ENCODE assay signal across 24 cellular contexts in the genomic region with DNA sequence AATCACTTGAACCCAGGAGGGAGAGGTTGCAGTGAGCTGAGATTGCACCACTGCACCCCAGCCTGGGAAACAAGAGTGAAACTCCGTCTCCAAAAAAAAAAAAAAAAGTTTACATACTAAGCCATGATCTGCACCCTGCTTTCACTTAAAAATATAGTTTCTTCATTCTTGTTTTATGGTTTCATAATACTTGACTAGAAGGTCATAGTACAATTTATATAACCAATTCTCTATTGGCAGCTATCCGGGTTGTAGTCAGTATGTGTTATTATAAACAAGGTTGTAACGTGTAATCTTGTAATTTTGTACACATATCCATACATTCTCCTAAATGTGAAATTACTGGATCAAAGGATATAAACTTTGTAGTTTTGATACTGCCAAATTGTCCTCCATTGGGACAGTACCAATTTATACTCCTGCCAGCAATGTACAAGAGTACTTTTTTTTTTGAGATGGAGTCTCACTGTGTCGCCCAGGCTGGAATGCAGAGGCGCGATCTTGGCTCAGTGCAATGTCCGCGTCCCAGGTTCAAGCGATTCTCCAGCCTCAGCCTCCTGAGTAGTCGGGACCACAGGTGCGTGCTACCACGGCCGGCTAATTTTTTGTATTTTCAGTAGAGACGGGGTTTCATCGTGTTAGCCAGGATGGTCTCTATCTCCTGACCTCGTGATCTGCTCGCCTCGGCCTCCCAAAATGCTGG.
DNase-seq lines count a peak whose midpoint lies in the region; ATAC-seq, FAIRE-seq and TF ChIP-seq lines count a peak whose summit lies in the region.
"Had no signal": no experiment of that assay in that cellular context is flagged by ENCODE, and none has a peak within 500 bp of the region (broad histone marks: within the 10 kb centered on the region; RNA-seq: fewer than 3 reads in every experiment).

No MANE protein-coding gene starts in this region.

- DNase-seq in activated naive CD8-positive, alpha-beta T cell treated with anti-CD3 and anti-CD28 coated beads, Interleukin-2, amount 50 U/mL, for 24 hours = no peak
- no peak for DNase-seq in left lobe of liver (ENCODE audit: low spot score)
- peak; percentile 36 for DNase-seq in small intestine
- DNase-seq in CD8-positive, alpha-beta T cell = no peak
- no peak for DNase-seq in ureter (ENCODE audit: low spot score)
- DNase-seq in dermis blood vessel endothelial cell = no peak
- DNase-seq: DMS153, DND-41, H7, KG1, MG63, NCI-H1105 treated with DMSO at 0.1 percent for 48 hours, NCI-H146, NCI-H1930, NCI-H2107, NCI-H446, NCI-H524 treated with DMSO at 0.1 percent for 48 hours, NCI-H774, SJCRH30 had no signal

- H3K4me1 ChIP-seq in small intestine (ENCODE audit: control insufficient read depth in 2 of 2, insufficient read depth in 1 of 2, low read depth in 1 of 2, low read length in 1 of 2) = no peaks in the 10 kb centered on the region
- peaks cover 31% of the 10 kb centered on the region for H3K4me1 ChIP-seq in CD8-positive, alpha-beta T cell (ENCODE audit: insufficient read depth, low read length)

- no peaks in the 10 kb centered on the region for H3K27me3 ChIP-seq in small intestine (ENCODE audit: control insufficient read depth in 2 of 2, insufficient read depth in 2 of 2, low read length in 2 of 2)
- H3K27me3 ChIP-seq in CD8-positive, alpha-beta T cell (ENCODE audit: insufficient read depth, low read length) = no peaks in the 10 kb centered on the region
- H3K27me3 ChIP-seq: MG63, SJCRH30 had no signal

- FAIRE-seq in colon (lab: Jason Lieb, UNC) (peak; percentile 80), small intestine (lab: Jason Lieb, UNC) (no peak)
- FAIRE-seq: GM12892, GM19239, HTR-8/SVneo had no signal

- CTCF ChIA-PET in CD8-positive, alpha-beta T cell (lab: Charles Lee) = no interaction called here

- H3K36me3 ChIP-seq in small intestine (ENCODE audit: control insufficient read depth in 2 of 2, insufficient read depth in 2 of 2, low read length in 2 of 2) = no peaks in the 10 kb centered on the region
- peaks cover 6% of the 10 kb centered on the region for H3K36me3 ChIP-seq in CD8-positive, alpha-beta T cell (ENCODE audit: insufficient read depth, low read length)
- H3K36me3 ChIP-seq: MG63, SJCRH30 had no signal

- ATAC-seq in activated naive CD8-positive, alpha-beta T cell treated with anti-CD3 and anti-CD28 coated beads, Interleukin-2, amount 50 U/mL, for 24 hours = no peak
- peak; percentile 75 for ATAC-seq in left lobe of liver
- no peak for ATAC-seq in CD8-positive, alpha-beta T cell

- peak overlapping the region; percentile 50 for H3K27ac Mint-ChIP-seq in activated naive CD8-positive, alpha-beta T cell
- H3K27ac Mint-ChIP-seq in activated naive CD8-positive, alpha-beta T cell treated with anti-CD3 and anti-CD28 coated beads, Interleukin-2, amount 50 U/mL, for 24 hours = no peak overlapping the region
- no peak overlapping the region for H3K27ac Mint-ChIP-seq in CD8-positive, alpha-beta T cell

- no peak for TF ChIP-seq CTCF in CD8-positive, alpha-beta T cell (IDR thresholded peaks at IDR 0.05)

- intact Hi-C loops in CD8-positive, alpha-beta T cell (cut with DNase I, micrococcal nuclease) = loop anchor here (5.0 kb wide), 2 partner anchors 33 to 38 kb away; no protein-coding TSS in a partner anchor

- no peaks in the 10 kb centered on the region for H3K9me3 Mint-ChIP-seq in activated naive CD8-positive, alpha-beta T cell (ENCODE audit: low read depth)
- H3K9me3 Mint-ChIP-seq in activated naive CD8-positive, alpha-beta T cell treated with anti-CD3 and anti-CD28 coated beads, Interleukin-2, amount 50 U/mL, for 24 hours = peaks cover 4% of the 10 kb centered on the region
- H3K9me3 Mint-ChIP-seq in CD8-positive, alpha-beta T cell = no peaks in the 10 kb centered on the region

- no peak overlapping the region for H3K27ac ChIP-seq in small intestine (ENCODE audit: low read depth in 1 of 2, low read length in 1 of 2)
- H3K27ac ChIP-seq in CD8-positive, alpha-beta T cell (ENCODE audit: low read depth, low read length) = no peak overlapping the region
- H3K27ac ChIP-seq: SJCRH30 had no signal

- no peak overlapping the region for H3K4me3 ChIP-seq in small intestine (ENCODE audit: low read depth in 1 of 2, low read length in 2 of 2)
- H3K4me3 ChIP-seq in CD8-positive, alpha-beta T cell (ENCODE audit: low read depth, low read length) = no peak overlapping the region
- H3K4me3 ChIP-seq: MG63, SJCRH30 had no signal

- peaks cover 29% of the 10 kb centered on the region for H3K36me3 Mint-ChIP-seq in activated naive CD8-positive, alpha-beta T cell
- H3K36me3 Mint-ChIP-seq in activated naive CD8-positive, alpha-beta T cell treated with anti-CD3 and anti-CD28 coated beads, Interleukin-2, amount 50 U/mL, for 24 hours (ENCODE audit: low read depth) = peaks cover 61% of the 10 kb centered on the region
- peaks cover 28% of the 10 kb centered on the region for H3K36me3 Mint-ChIP-seq in CD8-positive, alpha-beta T cell

- H3K9me3 ChIP-seq in small intestine (ENCODE audit: control insufficient read depth, low read depth) = no peaks in the 10 kb centered on the region
- H3K9me3 ChIP-seq in CD8-positive, alpha-beta T cell (ENCODE audit: low read length) = no peaks in the 10 kb centered on the region
- H3K9me3 ChIP-seq: MG63, SJCRH30 had no signal

- POLR2A ChIA-PET in CD8-positive, alpha-beta T cell (lab: Charles Lee) = no interaction called here

- H3K27me3 Mint-ChIP-seq in activated naive CD8-positive, alpha-beta T cell = no peaks in the 10 kb centered on the region
- no peaks in the 10 kb centered on the region for H3K27me3 Mint-ChIP-seq in activated naive CD8-positive, alpha-beta T cell treated with anti-CD3 and anti-CD28 coated beads, Interleukin-2, amount 50 U/mL, for 24 hours
- no peaks in the 10 kb centered on the region for H3K27me3 Mint-ChIP-seq in CD8-positive, alpha-beta T cell (ENCODE audit: low read depth)

- 71 to 83% (median 77%) methylated on average over 18 of the region's 18 CpGs for WGBS in small intestine, 3 donors

- no peak overlapping the region for H3K4me3 Mint-ChIP-seq in activated naive CD8-positive, alpha-beta T cell
- H3K4me3 Mint-ChIP-seq in activated naive CD8-positive, alpha-beta T cell treated with anti-CD3 and anti-CD28 coated beads, Interleukin-2, amount 50 U/mL, for 24 hours = no peak overlapping the region
- no peak overlapping the region for H3K4me3 Mint-ChIP-seq in CD8-positive, alpha-beta T cell

- H3K4me1 Mint-ChIP-seq in activated naive CD8-positive, alpha-beta T cell (ENCODE audit: low read depth) = peaks cover 58% of the 10 kb centered on the region
- H3K4me1 Mint-ChIP-seq in activated naive CD8-positive, alpha-beta T cell treated with anti-CD3 and anti-CD28 coated beads, Interleukin-2, amount 50 U/mL, for 24 hours = peaks cover 56% of the 10 kb centered on the region
- H3K4me1 Mint-ChIP-seq in CD8-positive, alpha-beta T cell (ENCODE audit: low read depth) = peaks cover 50% of the 10 kb centered on the region
